In genomic region chr4:52555356-52555716, GRCh38 we compare ENCODE assay signal across 20 cellular contexts.
"Had no signal": no experiment of that assay in that cellular context is flagged by ENCODE, and none has a peak within 500 bp of the region (broad histone marks: within the 10 kb centered on the region; RNA-seq: fewer than 3 reads in every experiment).

No MANE protein-coding gene starts in this region.

- H3K27me3 ChIP-seq: body of pancreas, foreskin keratinocyte, ovary, right atrium auricular region, upper lobe of right lung had no signal

- H3K9me3 Mint-ChIP-seq: activated B cell treated with CpG ODN at 0.5 μM for 24 hours; activated naive CD4-positive, alpha-beta T cell treated with anti-CD3 and anti-CD28 coated beads for 36 hours; activated T-cell treated with anti-CD3 and anti-CD28 coated beads, Interleukin-2, amount 50 U/mL, for 72 hours had no signal

- H3K27ac Mint-ChIP-seq: activated B cell treated with CpG ODN at 0.5 μM for 24 hours; activated CD4-positive, alpha-beta T cell treated with anti-CD3 and anti-CD28 coated beads for 36 hours; activated naive CD4-positive, alpha-beta T cell treated with anti-CD3 and anti-CD28 coated beads for 36 hours; activated T-cell treated with anti-CD3 and anti-CD28 coated beads, Interleukin-2, amount 50 U/mL, for 72 hours; naive B cell had no signal

- H3K4me3 ChIP-seq: body of pancreas, ovary, psoas muscle, right atrium auricular region, upper lobe of right lung had no signal

- H3K9me3 ChIP-seq: body of pancreas, ovary, psoas muscle, right atrium auricular region, upper lobe of right lung had no signal

- H3K36me3 Mint-ChIP-seq: naive B cell had no signal

- H3K27ac ChIP-seq: body of pancreas, foreskin keratinocyte, ovary, psoas muscle, right atrium auricular region, upper lobe of right lung had no signal

- DNase-seq: activated B cell treated with CpG ODN at 0.5 μM for 24 hours; activated CD4-positive, alpha-beta T cell treated with anti-CD3 and anti-CD28 coated beads for 36 hours; activated CD4-positive, alpha-beta T cell treated with anti-CD3 and anti-CD28 coated beads, Interleukin-2, amount 50 U/mL, for 4 hours; activated effector memory CD4-positive, alpha-beta T cell treated with Interleukin-2 at 50 U/mL for 16 hours; activated naive CD4-positive, alpha-beta T cell treated with anti-CD3 and anti-CD28 coated beads for 36 hours; activated T-cell treated with anti-CD3 and anti-CD28 coated beads, Interleukin-2, amount 50 U/mL, for 72 hours; amygdala; body of pancreas; effector CD4-positive, alpha-beta T cell; foreskin keratinocyte; left ventricle myocardium superior; naive B cell; ovary; psoas muscle; stimulated activated CD4-positive, alpha-beta T cell treated with anti-CD3 and anti-CD28 coated beads, Interleukin-4, amount 100 ng/mL, for 24 hours; stimulated activated naive CD8-positive, alpha-beta T cell treated with anti-CD3 and anti-CD28 coated beads, Interleukin-15, Interleukin-2, amounts not matched to agents 100 U/mL and 50 U/mL, for 24 hours; T-helper 1 cell; T-helper 9 cell; upper lobe of right lung had no signal

- H3K4me3 Mint-ChIP-seq: activated B cell treated with CpG ODN at 0.5 μM for 24 hours; activated CD4-positive, alpha-beta T cell treated with anti-CD3 and anti-CD28 coated beads for 36 hours; activated naive CD4-positive, alpha-beta T cell treated with anti-CD3 and anti-CD28 coated beads for 36 hours; activated T-cell treated with anti-CD3 and anti-CD28 coated beads, Interleukin-2, amount 50 U/mL, for 72 hours; naive B cell had no signal

- H3K4me1 Mint-ChIP-seq: activated B cell treated with CpG ODN at 0.5 μM for 24 hours; activated CD4-positive, alpha-beta T cell treated with anti-CD3 and anti-CD28 coated beads for 36 hours; naive B cell had no signal

- H3K36me3 ChIP-seq: ovary, right atrium auricular region, upper lobe of right lung had no signal

- H3K4me1 ChIP-seq: body of pancreas, upper lobe of right lung had no signal

- ATAC-seq: activated CD4-positive, alpha-beta T cell treated with anti-CD3 and anti-CD28 coated beads for 36 hours; activated T-cell treated with anti-CD3 and anti-CD28 coated beads, Interleukin-2, amount 50 U/mL, for 72 hours; body of pancreas; foreskin keratinocyte; left ventricle myocardium superior; psoas muscle; stimulated activated naive CD8-positive, alpha-beta T cell treated with anti-CD3 and anti-CD28 coated beads, Interleukin-15, Interleukin-2, amounts not matched to agents 100 U/mL and 50 U/mL, for 24 hours; upper lobe of right lung had no signal
